Comparison of ENCODE assay signal across 11 cellular contexts in the genomic region with DNA sequence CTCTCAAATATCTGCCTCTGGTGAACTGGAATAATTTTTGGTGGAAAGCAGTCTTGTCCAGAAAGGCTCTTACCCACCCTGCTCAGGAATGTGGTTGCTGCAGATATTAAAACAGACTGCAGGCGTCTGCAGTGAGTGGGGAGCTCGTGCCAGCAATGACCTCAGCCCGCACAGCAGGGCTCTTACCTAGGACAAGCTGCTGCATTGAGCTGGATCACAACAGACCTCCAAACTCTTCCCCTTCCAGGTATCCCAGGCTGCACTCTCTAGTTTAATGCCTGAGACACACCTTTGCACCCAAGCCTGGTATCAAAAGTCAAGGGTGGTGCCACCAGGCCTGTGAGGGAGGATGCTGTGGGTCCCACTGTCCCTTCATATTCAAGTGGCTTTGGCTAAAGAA.
A peak's percentile ranks its signal among the peaks of the same experiment; 100 is the strongest.
DNase-seq lines count a peak whose midpoint lies in the region; ATAC-seq and TF ChIP-seq lines count a peak whose summit lies in the region.
"Had no signal": no experiment of that assay in that cellular context is flagged by ENCODE, and none has a peak within 500 bp of the region (broad histone marks: within the 10 kb centered on the region; RNA-seq: fewer than 3 reads in every experiment).

No MANE protein-coding gene starts in this region.

- H3F3A ChIP-seq in SK-N-SH (replicated peaks; ENCODE audit: insufficient read depth): no peaks in the 10 kb centered on the region

- POLR2A ChIA-PET in SK-N-SH (lab: Yijun Ruan, JAX): interaction anchor here (0.8 to 0.9 kb wide), 2 partner anchors 16 to 18 kb away, joined by 3 read pairs; no protein-coding TSS in a partner anchor

- 50% methylated on average over 3 of the region's 3 CpGs for WGBS in SK-N-SH (ENCODE audit: low lambda C conversion rate)
- WGBS in body of pancreas, 2 donors: 55 to 58% methylated on average over 3 of the region's 3 CpGs

- peaks cover 1% of the 10 kb centered on the region; the same call in 1 of the 2 replicates for H3K27me3 ChIP-seq in SK-N-SH (ENCODE audit: insufficient read depth)
- H3K27me3 ChIP-seq in body of pancreas: no peaks in the 10 kb centered on the region
- no peaks in the 10 kb centered on the region for H3K27me3 ChIP-seq in upper lobe of right lung

- no peak overlapping the region for H3K4me2 ChIP-seq in SK-N-SH

- TF ChIP-seq EP300 in SK-N-SH (IDR thresholded peaks at IDR 0.05; ENCODE audit: borderline replicate concordance in 1 of 2, low read depth in 1 of 2, low read length in 1 of 2): no peak

- TF ChIP-seq RAD21 in SK-N-SH (IDR thresholded peaks at IDR 0.05; ENCODE audit: low read length): no peak

- intact Hi-C loops in body of pancreas (cut with DNase I) (no loop called here), left colon (cut with DNase I, micrococcal nuclease) (no loop called here), upper lobe of right lung (cut with DNase I) (no loop called here)

- TF ChIP-seq CTCF in SK-N-SH (IDR thresholded peaks at IDR 0.05) (no peak), body of pancreas (IDR thresholded peaks at IDR 0.05) (peak in 3 of 7 experiments; percentile 18 to 30 (median 21)), upper lobe of right lung (IDR thresholded peaks at IDR 0.05) (peak; percentile 5)

- H3K4me3 ChIP-seq in SK-N-SH (ENCODE audit: low read depth in 2 of 2, low read length in 1 of 2): no peak overlapping the region
- no peak overlapping the region for H3K4me3 ChIP-seq in body of pancreas
- H3K4me3 ChIP-seq in upper lobe of right lung: no peak overlapping the region
- H3K4me3 ChIP-seq: tibial artery had no signal

- H3K9ac ChIP-seq in SK-N-SH: no peak overlapping the region

- no peak for TF ChIP-seq POLR2A in body of pancreas (IDR thresholded peaks at IDR 0.05)

- H2AFZ ChIP-seq in SK-N-SH (ENCODE audit: low read depth): no peak overlapping the region

- no peaks in the 10 kb centered on the region for H3K9me3 ChIP-seq in SK-N-SH
- no peaks in the 10 kb centered on the region for H3K9me3 ChIP-seq in body of pancreas
- H3K9me3 ChIP-seq in upper lobe of right lung: no peaks in the 10 kb centered on the region
- H3K9me3 ChIP-seq: tibial artery had no signal

- CTCF ChIA-PET in SK-N-SH (lab: Yijun Ruan, JAX): interaction anchor here (1.0 to 3.1 kb wide), 4 partner anchors 18 to 71 kb away, joined by 3 to 10 read pairs (median 4); a partner anchor contains a TSS

- no peaks in the 10 kb centered on the region for H4K20me1 ChIP-seq in SK-N-SH (ENCODE audit: insufficient read depth)

- no peaks in the 10 kb centered on the region for H3K36me3 ChIP-seq in SK-N-SH (replicated peaks in 1 of 2; ENCODE audit: control insufficient read depth in 1 of 2, insufficient read depth in 2 of 2, low read length in 1 of 2)
- H3K36me3 ChIP-seq in body of pancreas (replicated peaks in 1 of 2; ENCODE audit: insufficient read depth in 1 of 2, low read depth in 2 of 2): no peaks in the 10 kb centered on the region
- H3K36me3 ChIP-seq in upper lobe of right lung: no peaks in the 10 kb centered on the region
- H3K36me3 ChIP-seq: tibial artery had no signal

- H3K79me2 ChIP-seq in SK-N-SH (ENCODE audit: insufficient read depth): no peaks in the 10 kb centered on the region

- H3K4me1 ChIP-seq in SK-N-SH (ENCODE audit: control insufficient read depth in 1 of 2, insufficient read depth in 2 of 2, low read depth in 1 of 2, low read length in 1 of 2): peaks cover 13 to 29% of the 10 kb centered on the region in 2 experiments; a peak in 2 of 4 replicates
- H3K4me1 ChIP-seq in body of pancreas: peaks cover 28% of the 10 kb centered on the region
- H3K4me1 ChIP-seq in upper lobe of right lung: peaks cover 6% of the 10 kb centered on the region

- DNase-seq in SK-N-SH (no peak), body of pancreas (peak; percentile 54 to 78 (median 70)), left colon (no peak), upper lobe of right lung (peak; percentile 90), hepatic stellate cell (ENCODE audit: low spot score) (no peak)
- no peak for DNase-seq in activated CD4-positive, alpha-beta T cell treated with anti-CD3 and anti-CD28 coated beads for 1 hour
- DNase-seq: dermis blood vessel endothelial cell; stimulated activated CD4-positive, alpha-beta T cell treated with anti-CD3 and anti-CD28 coated beads, Interleukin-1b, Interleukin-23, amount 100 ng/mL, for 48 hours; tibial artery had no signal

- ATAC-seq in SK-N-SH treated with all-trans-retinoic acid at 6 μM for 48 hours (peak; percentile 82), body of pancreas (peak; percentile 81), left colon (peak; percentile 44), upper lobe of right lung (peak; percentile 91), GM18498 (IDR thresholded peaks at IDR 0.05; ENCODE audit: unreplicated experiment) (no peak)

- H3K27ac ChIP-seq in SK-N-SH (ENCODE audit: low read depth in 2 of 2, low read length in 1 of 2) (no peak overlapping the region), body of pancreas (peak overlapping the region in 3 of 4 donors; percentile 55 to 70 (median 63)), upper lobe of right lung (peak overlapping the region; percentile 67)
- H3K27ac ChIP-seq: tibial artery had no signal

- H3K9me2 ChIP-seq in SK-N-SH: no peaks in the 10 kb centered on the region

TF ChIP-seq in SK-N-SH treated with all-trans-retinoic acid at 6 μM for 48 hours, 23 proteins besides CTCF, POLR2A, EP300 and RAD21 (continues in another document):
- TF ChIP-seq ISL1 (CRISPR knock-in tag; IDR thresholded peaks at IDR 0.05) (peak; percentile 24; the same call in 1 of the 2 replicates), RARB (CRISPR knock-in tag; IDR thresholded peaks at IDR 0.05) (no peak), CSDC2 (CRISPR knock-in tag; IDR thresholded peaks at IDR 0.05) (no peak)
- TF ChIP-seq, protein P1, sequence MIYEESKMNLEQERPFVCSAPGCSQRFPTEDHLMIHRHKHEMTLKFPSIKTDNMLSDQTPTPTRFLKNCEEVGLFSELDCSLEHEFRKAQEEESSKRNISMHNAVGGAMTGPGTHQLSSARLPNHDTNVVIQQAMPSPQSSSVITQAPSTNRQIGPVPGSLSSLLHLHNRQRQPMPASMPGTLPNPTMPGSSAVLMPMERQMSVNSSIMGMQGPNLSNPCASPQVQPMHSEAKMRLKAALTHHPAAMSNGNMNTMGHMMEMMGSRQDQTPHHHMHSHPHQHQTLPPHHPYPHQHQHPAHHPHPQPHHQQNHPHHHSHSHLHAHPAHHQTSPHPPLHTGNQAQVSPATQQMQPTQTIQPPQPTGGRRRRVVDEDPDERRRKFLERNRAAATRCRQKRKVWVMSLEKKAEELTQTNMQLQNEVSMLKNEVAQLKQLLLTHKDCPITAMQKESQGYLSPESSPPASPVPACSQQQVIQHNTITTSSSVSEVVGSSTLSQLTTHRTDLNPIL (CRISPR knock-in tag; IDR thresholded peaks at IDR 0.05; ENCODE audit: low read depth): peak; percentile 50; the same call in 1 of the 2 replicates

TF ChIP-seq in SK-N-SH, 30 proteins besides CTCF, POLR2A, EP300 and RAD21 (continues in another document):
- TF ChIP-seq FOSL2 (IDR thresholded peaks at IDR 0.05; ENCODE audit: borderline replicate concordance, low read depth): no peak
- TF ChIP-seq, protein P2, sequence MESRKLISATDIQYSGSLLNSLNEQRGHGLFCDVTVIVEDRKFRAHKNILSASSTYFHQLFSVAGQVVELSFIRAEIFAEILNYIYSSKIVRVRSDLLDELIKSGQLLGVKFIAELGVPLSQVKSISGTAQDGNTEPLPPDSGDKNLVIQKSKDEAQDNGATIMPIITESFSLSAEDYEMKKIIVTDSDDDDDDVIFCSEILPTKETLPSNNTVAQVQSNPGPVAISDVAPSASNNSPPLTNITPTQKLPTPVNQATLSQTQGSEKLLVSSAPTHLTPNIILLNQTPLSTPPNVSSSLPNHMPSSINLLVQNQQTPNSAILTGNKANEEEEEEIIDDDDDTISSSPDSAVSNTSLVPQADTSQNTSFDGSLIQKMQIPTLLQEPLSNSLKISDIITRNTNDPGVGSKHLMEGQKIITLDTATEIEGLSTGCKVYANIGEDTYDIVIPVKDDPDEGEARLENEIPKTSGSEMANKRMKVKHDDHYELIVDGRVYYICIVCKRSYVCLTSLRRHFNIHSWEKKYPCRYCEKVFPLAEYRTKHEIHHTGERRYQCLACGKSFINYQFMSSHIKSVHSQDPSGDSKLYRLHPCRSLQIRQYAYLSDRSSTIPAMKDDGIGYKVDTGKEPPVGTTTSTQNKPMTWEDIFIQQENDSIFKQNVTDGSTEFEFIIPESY (IDR thresholded peaks at IDR 0.05; ENCODE audit: borderline replicate concordance, low read depth): no peak
- TF ChIP-seq GABPA (IDR thresholded peaks at IDR 0.05; ENCODE audit: low read depth): no peak
- TF ChIP-seq CHD2 (IDR thresholded peaks at IDR 0.05; ENCODE audit: low read length, partially characterized antibody): no peak
- TF ChIP-seq, protein P3, sequence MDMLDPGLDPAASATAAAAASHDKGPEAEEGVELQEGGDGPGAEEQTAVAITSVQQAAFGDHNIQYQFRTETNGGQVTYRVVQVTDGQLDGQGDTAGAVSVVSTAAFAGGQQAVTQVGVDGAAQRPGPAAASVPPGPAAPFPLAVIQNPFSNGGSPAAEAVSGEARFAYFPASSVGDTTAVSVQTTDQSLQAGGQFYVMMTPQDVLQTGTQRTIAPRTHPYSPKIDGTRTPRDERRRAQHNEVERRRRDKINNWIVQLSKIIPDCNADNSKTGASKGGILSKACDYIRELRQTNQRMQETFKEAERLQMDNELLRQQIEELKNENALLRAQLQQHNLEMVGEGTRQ (IDR thresholded peaks at IDR 0.05; ENCODE audit: borderline replicate concordance, low read depth, low read length): no peak
- no peak for TF ChIP-seq YY1 (IDR thresholded peaks at IDR 0.05; ENCODE audit: low read depth)
- no peak for TF ChIP-seq TCF12 (IDR thresholded peaks at IDR 0.05)
- TF ChIP-seq, protein P4, sequence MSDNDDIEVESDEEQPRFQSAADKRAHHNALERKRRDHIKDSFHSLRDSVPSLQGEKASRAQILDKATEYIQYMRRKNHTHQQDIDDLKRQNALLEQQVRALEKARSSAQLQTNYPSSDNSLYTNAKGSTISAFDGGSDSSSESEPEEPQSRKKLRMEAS (IDR thresholded peaks at IDR 0.05; ENCODE audit: low read depth): no peak
- TF ChIP-seq, protein P5, sequence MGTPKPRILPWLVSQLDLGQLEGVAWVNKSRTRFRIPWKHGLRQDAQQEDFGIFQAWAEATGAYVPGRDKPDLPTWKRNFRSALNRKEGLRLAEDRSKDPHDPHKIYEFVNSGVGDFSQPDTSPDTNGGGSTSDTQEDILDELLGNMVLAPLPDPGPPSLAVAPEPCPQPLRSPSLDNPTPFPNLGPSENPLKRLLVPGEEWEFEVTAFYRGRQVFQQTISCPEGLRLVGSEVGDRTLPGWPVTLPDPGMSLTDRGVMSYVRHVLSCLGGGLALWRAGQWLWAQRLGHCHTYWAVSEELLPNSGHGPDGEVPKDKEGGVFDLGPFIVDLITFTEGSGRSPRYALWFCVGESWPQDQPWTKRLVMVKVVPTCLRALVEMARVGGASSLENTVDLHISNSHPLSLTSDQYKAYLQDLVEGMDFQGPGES (IDR thresholded peaks at IDR 0.05; ENCODE audit: low read depth, low read length): no peak

Comparison
In these comparisons a context has a peak if more than half of its experiments do, and no peak if none do; other contexts are left out.
1. DNase-seq: peak in body of pancreas (4 of 4) and upper lobe of right lung (single experiment); none in SK-N-SH (single experiment), left colon (0 of 2), activated CD4-positive, alpha-beta T cell treated with anti-CD3 and anti-CD28 coated beads for 1 hour (single experiment) and hepatic stellate cell (single experiment).
2. H3K27ac ChIP-seq: peak in body of pancreas (3 of 4) and upper lobe of right lung (single experiment); none in SK-N-SH (0 of 2).